17 cellular contexts compared by ENCODE assay signal in the genomic region with DNA sequence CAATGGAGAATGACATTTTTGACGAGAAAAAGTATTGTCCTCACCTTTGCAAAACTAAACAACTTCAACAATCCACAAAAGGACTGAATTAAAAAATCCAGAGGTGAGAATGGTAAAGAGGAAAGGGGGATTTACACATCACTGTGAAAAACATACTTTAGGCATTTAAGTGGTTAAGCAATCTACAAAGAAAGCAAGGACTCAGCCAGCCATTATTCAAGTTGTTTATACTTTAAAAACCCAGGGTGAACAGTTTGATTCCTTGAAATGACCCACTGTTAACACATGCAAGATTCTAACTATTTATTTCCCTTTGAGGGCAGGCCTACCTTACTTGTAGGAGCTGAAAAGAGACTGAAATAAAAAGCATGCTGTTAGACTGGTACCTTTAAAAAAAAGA. TPM values are rescaled to one million over a fixed set of nuclear protein-coding genes. Genes with fewer than 3 reads are reported as not detected.
A peak's percentile ranks its signal among the peaks of the same experiment; 100 is the strongest.
DNase-seq lines count a peak whose midpoint lies in the region; ATAC-seq, FAIRE-seq and TF ChIP-seq lines count a peak whose summit lies in the region.
"Had no signal": no experiment of that assay in that cellular context is flagged by ENCODE, and none has a peak within 500 bp of the region (broad histone marks: within the 10 kb centered on the region; RNA-seq: fewer than 3 reads in every experiment).

No MANE protein-coding gene starts in this region.

- H3K4me3 ChIP-seq in astrocyte (ENCODE audit: insufficient read depth, low read depth, low read length), result no peak overlapping the region
- H3K4me3 ChIP-seq in left lung, result no peak overlapping the region
- H3K4me3 ChIP-seq: SK-N-MC had no signal

- H3K79me2 ChIP-seq in astrocyte (ENCODE audit: insufficient read depth, low read length), result no peaks in the 10 kb centered on the region

- DNase-seq in HCEC 1CT (peak; percentile 34), astrocyte (ENCODE audit: low read depth) (peak; percentile 20), fibroblast of peridontal ligament (ENCODE audit: extremely low read depth) (peak; percentile 57), T-helper 17 cell (no peak), left lung (no peak)
- DNase-seq in stimulated activated CD4-positive, alpha-beta T cell treated with anti-CD3 and anti-CD28 coated beads, Interleukin-4, amount 100 ng/mL, for 24 hours, result no peak
- DNase-seq: ACHN, DMS79 treated with DMSO at 0.1 percent for 48 hours, MM.1S, NCI-H1092, NCI-H1436 treated with DMSO at 0.1 percent for 48 hours, NCI-H2029 treated with DMSO at 0.1 percent for 48 hours, NCI-H510A, NCI-H774, Right ventricle myocardium superior had no signal

- H3K9me3 ChIP-seq in astrocyte (ENCODE audit: insufficient read depth, low read depth, low read length) (no peaks in the 10 kb centered on the region), T-helper 17 cell (ENCODE audit: control insufficient read depth, low read length, poor library complexity, severe bottlenecking) (no peaks in the 10 kb centered on the region), left lung (no peaks in the 10 kb centered on the region)

- no peak overlapping the region for H2AFZ ChIP-seq in astrocyte (ENCODE audit: low read depth, low read length)

- no peak overlapping the region for H3K4me2 ChIP-seq in astrocyte (ENCODE audit: low read length)

- H4K20me1 ChIP-seq in astrocyte (ENCODE audit: insufficient read depth, low read length), result peaks cover 3% of the 10 kb centered on the region

- H3K27me3 ChIP-seq in astrocyte (ENCODE audit: insufficient read depth, low read length) (no peaks in the 10 kb centered on the region), left lung (no peaks in the 10 kb centered on the region)

- ATAC-seq in stimulated activated memory B cell treated with anti-CD40 and anti-IgM and Interleukin-4, amounts not matched to agents 10 μg/mL and 1 μg/mL and 100 μg/mL, for 72 hours, result no peak
- ATAC-seq in T-helper 17 cell (no peak), left lung (no peak)

- H3K4me1 ChIP-seq in astrocyte (ENCODE audit: insufficient read depth, low read length) (peaks cover 7% of the 10 kb centered on the region), left lung (no peaks in the 10 kb centered on the region)

- H3K36me3 ChIP-seq in astrocyte (ENCODE audit: insufficient read depth, low read length) (peaks cover 54% of the 10 kb centered on the region), left lung (peaks cover 2 to 100% of the 10 kb centered on the region in 2 donors)

- H3K27me3 Mint-ChIP-seq in astrocyte (ENCODE audit: low read depth, unreplicated experiment) (no peaks in the 10 kb centered on the region), T-helper 17 cell (no peaks in the 10 kb centered on the region)
- H3K27me3 Mint-ChIP-seq in stimulated activated memory B cell treated with anti-CD40 and anti-IgM and Interleukin-4, amounts not matched to agents 10 μg/mL and 1 μg/mL and 100 μg/mL, for 72 hours, result no peaks in the 10 kb centered on the region

- no peak overlapping the region for H3K4me3 Mint-ChIP-seq in astrocyte (ENCODE audit: unreplicated experiment)
- H3K4me3 Mint-ChIP-seq in stimulated activated memory B cell treated with anti-CD40 and anti-IgM and Interleukin-4, amounts not matched to agents 10 μg/mL and 1 μg/mL and 100 μg/mL, for 72 hours, result no peak overlapping the region
- H3K4me3 Mint-ChIP-seq in T-helper 17 cell, result no peak overlapping the region

- peaks cover 11% of the 10 kb centered on the region for H3K4me1 Mint-ChIP-seq in astrocyte (ENCODE audit: low read depth, unreplicated experiment)
- peaks cover 6% of the 10 kb centered on the region for H3K4me1 Mint-ChIP-seq in stimulated activated memory B cell treated with anti-CD40 and anti-IgM and Interleukin-4, amounts not matched to agents 10 μg/mL and 1 μg/mL and 100 μg/mL, for 72 hours
- H3K4me1 Mint-ChIP-seq in T-helper 17 cell, result peaks cover 4% of the 10 kb centered on the region

- TF ChIP-seq CTCF in astrocyte (IDR thresholded peaks at IDR 0.05; ENCODE audit: insufficient read depth, low read depth, low read length) (no peak), left lung (IDR thresholded peaks at IDR 0.05) (no peak)

- no peak overlapping the region for H3K9ac ChIP-seq in astrocyte (ENCODE audit: low read length)

- H3K27ac Mint-ChIP-seq in astrocyte (ENCODE audit: unreplicated experiment) (no peak overlapping the region), T-helper 17 cell (no peak overlapping the region)
- peak overlapping the region; percentile 34 for H3K27ac Mint-ChIP-seq in stimulated activated memory B cell treated with anti-CD40 and anti-IgM and Interleukin-4, amounts not matched to agents 10 μg/mL and 1 μg/mL and 100 μg/mL, for 72 hours

- intact Hi-C loops in left lung (cut with DNase I), result no loop called here

- H3K27ac ChIP-seq in astrocyte (ENCODE audit: low read depth, low read length) (no peak overlapping the region), left lung (no peak overlapping the region)
- H3K27ac ChIP-seq: SK-N-MC had no signal

- no peak for FAIRE-seq in astrocyte (lab: Jason Lieb, UNC)

- H3K36me3 Mint-ChIP-seq in astrocyte (ENCODE audit: low read depth, unreplicated experiment) (peaks cover 17% of the 10 kb centered on the region), T-helper 17 cell (ENCODE audit: low read depth) (peaks cover 9% of the 10 kb centered on the region)
- peaks cover 40% of the 10 kb centered on the region for H3K36me3 Mint-ChIP-seq in stimulated activated memory B cell treated with anti-CD40 and anti-IgM and Interleukin-4, amounts not matched to agents 10 μg/mL and 1 μg/mL and 100 μg/mL, for 72 hours

- H3K9me3 Mint-ChIP-seq in astrocyte (ENCODE audit: unreplicated experiment), result no peaks in the 10 kb centered on the region
- no peaks in the 10 kb centered on the region for H3K9me3 Mint-ChIP-seq in stimulated activated memory B cell treated with anti-CD40 and anti-IgM and Interleukin-4, amounts not matched to agents 10 μg/mL and 1 μg/mL and 100 μg/mL, for 72 hours

RNA-seq across cellular contexts. Expression of a gene that starts 29.3 kb away (rescaled TPM):
- total RNA-seq in astrocyte (24.8 and 27.6 TPM in 2 replicates), T-helper 17 cell (10 to 100 TPM; 55.6 to 60.2 TPM), left lung (10 to 100 TPM; 25.0 to 37.2 TPM)

RNA-seq across cellular contexts. Expression of a gene that starts 42.6 kb away (rescaled TPM):
- total RNA-seq in astrocyte, result 30.2 and 30.6 TPM in 2 replicates
- 10 to 100 TPM; 66.9 to 87.2 TPM for total RNA-seq in T-helper 17 cell
- 10 to 100 TPM; 24.1 to 25.2 TPM for total RNA-seq in left lung

Comparison
In these comparisons a context has a peak if more than half of its experiments do, and no peak if none do; other contexts are left out.
1. DNase-seq: peak in HCEC 1CT (single experiment), astrocyte (single experiment) and fibroblast of peridontal ligament (single experiment); none in T-helper 17 cell (0 of 3), left lung (0 of 2) and stimulated activated CD4-positive, alpha-beta T cell treated with anti-CD3 and anti-CD28 coated beads, Interleukin-4, amount 100 ng/mL, for 24 hours (single experiment).